In genomic region chr7:24521917-24522583, GRCh38 we compare ENCODE assay signal across 27 cellular contexts.
"Had no signal": no experiment of that assay in that cellular context is flagged by ENCODE, and none has a peak within 500 bp of the region (broad histone marks: within the 10 kb centered on the region; RNA-seq: fewer than 3 reads in every experiment).

No MANE protein-coding gene starts in this region.

- H3K4me3 ChIP-seq: SK-N-MC had no signal

- ATAC-seq: Panc1, Right ventricle myocardium inferior, T-cell had no signal

- H3K9me3 Mint-ChIP-seq: activated CD4-positive, alpha-beta memory T cell treated with anti-CD3 and anti-CD28 coated beads for 36 hours; activated CD4-positive, alpha-beta T cell treated with anti-CD3 and anti-CD28 coated beads, Interleukin-2, amount 10 ng/mL, durations not matched to agents 7 days and 5 days; activated naive CD4-positive, alpha-beta T cell treated with anti-CD3 and anti-CD28 coated beads, Interleukin-2, amount 10 ng/mL, durations not matched to agents 7 days and 5 days; activated naive CD8-positive, alpha-beta T cell treated with anti-CD3 and anti-CD28 coated beads for 36 hours; activated T-helper 2 cell treated with anti-CD3 and anti-CD28 coated beads, Interferon-gamma antibody, Interleukin-2, Interleukin-4, amounts not matched to agents 10 μg/mL and 5 μg/mL and 100 μg/mL, durations not matched to agents 14 hours and 24 hours and 36 hours; central memory CD8-positive, alpha-beta T cell; T-cell had no signal

- H3K4me1 Mint-ChIP-seq: activated CD4-positive, alpha-beta T cell treated with anti-CD3 and anti-CD28 coated beads, Interleukin-2, amount 10 ng/mL, durations not matched to agents 7 days and 5 days; activated naive CD4-positive, alpha-beta T cell treated with anti-CD3 and anti-CD28 coated beads, Interleukin-2, amount 10 ng/mL, durations not matched to agents 7 days and 5 days; activated naive CD8-positive, alpha-beta T cell treated with anti-CD3 and anti-CD28 coated beads for 36 hours; central memory CD8-positive, alpha-beta T cell; T-cell had no signal

- H3K4me3 Mint-ChIP-seq: activated CD4-positive, alpha-beta memory T cell treated with anti-CD3 and anti-CD28 coated beads for 36 hours; activated CD4-positive, alpha-beta T cell treated with anti-CD3 and anti-CD28 coated beads, Interleukin-2, amount 10 ng/mL, durations not matched to agents 7 days and 5 days; activated naive CD4-positive, alpha-beta T cell treated with anti-CD3 and anti-CD28 coated beads, Interleukin-2, amount 10 ng/mL, durations not matched to agents 7 days and 5 days; activated naive CD8-positive, alpha-beta T cell treated with anti-CD3 and anti-CD28 coated beads for 36 hours; central memory CD8-positive, alpha-beta T cell; T-cell had no signal

- H3K27me3 ChIP-seq: brain microvascular endothelial cell had no signal

- DNase-seq: activated CD4-positive, alpha-beta memory T cell treated with anti-CD3 and anti-CD28 coated beads for 36 hours; activated CD4-positive, alpha-beta T cell treated with anti-CD3 and anti-CD28 coated beads, Interleukin-2, amount 10 ng/mL, durations not matched to agents 7 days and 5 days; activated CD4-positive, CD25-positive, alpha-beta regulatory T cell; activated CD8-positive, alpha-beta memory T cell treated with anti-CD3 and anti-CD28 coated beads for 24 hours; activated gamma-delta T cell treated with Interleukin-2 at 50 U/mL for 16 hours; activated naive CD4-positive, alpha-beta T cell treated with anti-CD3 and anti-CD28 coated beads, Interleukin-2, amount 10 ng/mL, durations not matched to agents 7 days and 5 days; activated naive CD8-positive, alpha-beta T cell treated with anti-CD3 and anti-CD28 coated beads for 36 hours; activated T-cell treated with anti-CD3 and anti-CD28 coated beads, Interleukin-2, amount 50 U/mL, for 48 hours; brain microvascular endothelial cell; MM.1S; NCI-H146; NCI-H187 treated with DMSO at 0.1 percent for 48 hours; NCI-H2081 treated with DMSO at 0.1 percent for 48 hours; NCI-H446 treated with DMSO at 0.1 percent for 48 hours; NCI-H524 treated with DMSO at 0.1 percent for 48 hours; NCI-H82; OCI-M1; RPMI8226; T-cell; T-helper 2 cell; T1000 had no signal

- H3K27ac ChIP-seq: brain microvascular endothelial cell, SK-N-MC had no signal

- FAIRE-seq: TTC549 had no signal

- H3K36me3 ChIP-seq: brain microvascular endothelial cell had no signal

- H3K27ac Mint-ChIP-seq: activated CD4-positive, alpha-beta memory T cell treated with anti-CD3 and anti-CD28 coated beads for 36 hours; activated CD4-positive, alpha-beta T cell treated with anti-CD3 and anti-CD28 coated beads, Interleukin-2, amount 10 ng/mL, durations not matched to agents 7 days and 5 days; activated naive CD4-positive, alpha-beta T cell treated with anti-CD3 and anti-CD28 coated beads, Interleukin-2, amount 10 ng/mL, durations not matched to agents 7 days and 5 days; activated naive CD8-positive, alpha-beta T cell treated with anti-CD3 and anti-CD28 coated beads for 36 hours; activated T-helper 2 cell treated with anti-CD3 and anti-CD28 coated beads, Interferon-gamma antibody, Interleukin-2, Interleukin-4, amounts not matched to agents 10 μg/mL and 5 μg/mL and 100 μg/mL, durations not matched to agents 14 hours and 24 hours and 36 hours; T-cell had no signal

- H3K36me3 Mint-ChIP-seq: activated CD4-positive, alpha-beta memory T cell treated with anti-CD3 and anti-CD28 coated beads for 36 hours; activated naive CD4-positive, alpha-beta T cell treated with anti-CD3 and anti-CD28 coated beads, Interleukin-2, amount 10 ng/mL, durations not matched to agents 7 days and 5 days; activated naive CD8-positive, alpha-beta T cell treated with anti-CD3 and anti-CD28 coated beads for 36 hours; T-cell had no signal
